Comparison of ENCODE assay signal across 8 cellular contexts in genomic region chr3:143118630-143119008, GRCh38. TPM values are rescaled to one million over a fixed set of nuclear protein-coding genes. Genes with fewer than 3 reads are reported as not detected.
DNase-seq lines count a peak whose midpoint lies in the region; ATAC-seq, FAIRE-seq and TF ChIP-seq lines count a peak whose summit lies in the region.

No MANE protein-coding gene starts in this region.

- no peaks in the 10 kb centered on the region for H3K9me3 Mint-ChIP-seq in astrocyte (ENCODE audit: unreplicated experiment)
- no peaks in the 10 kb centered on the region for H3K9me3 Mint-ChIP-seq in type B pancreatic cell

- H3K4me3 ChIP-seq in heart left ventricle (peak overlapping the region; percentile 51 to 91 (median 72)), astrocyte (ENCODE audit: insufficient read depth, low read depth, low read length) (peak overlapping the region; percentile 80), lower lobe of right lung (peak overlapping the region; percentile 72)

- no peak for TF ChIP-seq CTCF in heart left ventricle (IDR thresholded peaks at IDR 0.05)
- TF ChIP-seq CTCF in astrocyte (IDR thresholded peaks at IDR 0.05; ENCODE audit: insufficient read depth, low read depth, low read length), result no peak
- TF ChIP-seq CTCF in lower lobe of right lung (IDR thresholded peaks at IDR 0.05), result no peak
- no peak for TF ChIP-seq CTCF in type B pancreatic cell (conservative IDR thresholded peaks at IDR 0.05)

- H3K27ac Mint-ChIP-seq in astrocyte (ENCODE audit: unreplicated experiment) (peak overlapping the region; percentile 66), type B pancreatic cell (peak overlapping the region; percentile 29)

- no peaks in the 10 kb centered on the region for H4K20me1 ChIP-seq in astrocyte (ENCODE audit: insufficient read depth, low read length)

- H3K27me3 Mint-ChIP-seq in astrocyte (ENCODE audit: low read depth, unreplicated experiment) (peaks cover 22% of the 10 kb centered on the region), type B pancreatic cell (peaks cover 64% of the 10 kb centered on the region)

- peaks cover 2% of the 10 kb centered on the region for H3K4me1 Mint-ChIP-seq in astrocyte (ENCODE audit: low read depth, unreplicated experiment)
- H3K4me1 Mint-ChIP-seq in type B pancreatic cell (ENCODE audit: unreplicated experiment), result peaks cover 13% of the 10 kb centered on the region

- H3K9ac ChIP-seq in astrocyte (ENCODE audit: low read length), result peak overlapping the region; percentile 78

- H3K36me3 Mint-ChIP-seq in astrocyte (ENCODE audit: low read depth, unreplicated experiment), result peaks cover 1% of the 10 kb centered on the region
- H3K36me3 Mint-ChIP-seq in type B pancreatic cell, result no peaks in the 10 kb centered on the region

- no peak for TF ChIP-seq POLR2A in heart left ventricle (IDR thresholded peaks at IDR 0.05)

- H3K4me3 Mint-ChIP-seq in astrocyte (ENCODE audit: unreplicated experiment), result peak overlapping the region; percentile 85
- peak overlapping the region; percentile 89 for H3K4me3 Mint-ChIP-seq in type B pancreatic cell

- peaks cover 0 to 33% (median 9%) of the 10 kb centered on the region in 9 donors for H3K27me3 ChIP-seq in heart left ventricle
- no peaks in the 10 kb centered on the region for H3K27me3 ChIP-seq in astrocyte (ENCODE audit: insufficient read depth, low read length)
- H3K27me3 ChIP-seq in lower lobe of right lung (ENCODE audit: low read depth), result peaks cover 12% of the 10 kb centered on the region

- peak overlapping the region; percentile 96 for H2AFZ ChIP-seq in astrocyte (ENCODE audit: low read depth, low read length)

- ATAC-seq in heart left ventricle, result no peak
- no peak for ATAC-seq in Right ventricle myocardium superior (ENCODE audit: poor library complexity)
- ATAC-seq in lower lobe of right lung, result no peak

- H3K79me2 ChIP-seq in astrocyte (ENCODE audit: insufficient read depth, low read length), result peaks cover 8% of the 10 kb centered on the region

- H3K4me1 ChIP-seq in heart left ventricle, result peaks cover 0 to 31% (median 2%) of the 10 kb centered on the region in 12 donors
- no peaks in the 10 kb centered on the region for H3K4me1 ChIP-seq in astrocyte (ENCODE audit: insufficient read depth, low read length)
- peaks cover 36% of the 10 kb centered on the region for H3K4me1 ChIP-seq in lower lobe of right lung

- H3K4me2 ChIP-seq in astrocyte (ENCODE audit: low read length), result peak overlapping the region; percentile 90

- peaks cover 0 to 6% (median 0%) of the 10 kb centered on the region in 9 donors for H3K36me3 ChIP-seq in heart left ventricle
- H3K36me3 ChIP-seq in astrocyte (ENCODE audit: insufficient read depth, low read length), result no peaks in the 10 kb centered on the region
- no peaks in the 10 kb centered on the region for H3K36me3 ChIP-seq in lower lobe of right lung

- FAIRE-seq in astrocyte (lab: Jason Lieb, UNC), result no peak

- H3K27ac ChIP-seq in heart left ventricle, result peak overlapping the region in 2 of 12 donors; percentile 45 to 81
- H3K27ac ChIP-seq in astrocyte (ENCODE audit: low read depth, low read length), result no peak overlapping the region
- no peak overlapping the region for H3K27ac ChIP-seq in lower lobe of right lung

- 50 to 58% (median 52%) methylated on average over 13 of the region's 13 CpGs for WGBS in heart left ventricle, 4 donors

- H3K9me3 ChIP-seq in heart left ventricle (no peaks in the 10 kb centered on the region), astrocyte (ENCODE audit: insufficient read depth, low read depth, low read length) (no peaks in the 10 kb centered on the region), lower lobe of right lung (no peaks in the 10 kb centered on the region)

- intact Hi-C loops in heart left ventricle (cut with DNase I), result loop anchor here in 4 of 10 donors (2.0 to 10.0 kb wide), 3 partner anchors 526 to 846 kb away; no protein-coding TSS in a partner anchor
- intact Hi-C loops in Right ventricle myocardium superior (cut with DNase I), result no loop called here
- intact Hi-C loops in lower lobe of right lung (cut with DNase I), result no loop called here

- DNase-seq in heart left ventricle (no peak), Right ventricle myocardium superior (no peak), astrocyte (ENCODE audit: low read depth) (no peak), lower lobe of right lung (no peak), type B pancreatic cell (ENCODE audit: extremely low spot score, unreplicated experiment) (no peak), Ammon's horn (ENCODE audit: low spot score) (no peak), HuH-7.5 (ENCODE audit: low spot score) (no peak)
- no peak for DNase-seq in stimulated activated CD4-positive, alpha-beta T cell treated with anti-CD3 and anti-CD28 coated beads, Interleukin-15, amount 100 ng/mL, for 24 hours

RNA-seq across cellular contexts. Expression of gene CHST2, which starts 1.0 kb away (rescaled TPM):
- total RNA-seq in heart left ventricle (1 to 10 TPM; 1.3 to 8.7 (median 2.4) TPM), Right ventricle myocardium superior (1.7 TPM), astrocyte (11.8 and 13.4 TPM in 2 replicates), lower lobe of right lung (6.2 TPM), type B pancreatic cell (ENCODE audit: low replicate concordance) (1.8 and 17.5 TPM in 2 replicates)
- polyA plus RNA-seq in heart left ventricle, result 1 to 10 TPM in 1 of 2 donors, under 1 TPM in 1; 0.84 to 2.8 TPM
